In the genomic region with DNA sequence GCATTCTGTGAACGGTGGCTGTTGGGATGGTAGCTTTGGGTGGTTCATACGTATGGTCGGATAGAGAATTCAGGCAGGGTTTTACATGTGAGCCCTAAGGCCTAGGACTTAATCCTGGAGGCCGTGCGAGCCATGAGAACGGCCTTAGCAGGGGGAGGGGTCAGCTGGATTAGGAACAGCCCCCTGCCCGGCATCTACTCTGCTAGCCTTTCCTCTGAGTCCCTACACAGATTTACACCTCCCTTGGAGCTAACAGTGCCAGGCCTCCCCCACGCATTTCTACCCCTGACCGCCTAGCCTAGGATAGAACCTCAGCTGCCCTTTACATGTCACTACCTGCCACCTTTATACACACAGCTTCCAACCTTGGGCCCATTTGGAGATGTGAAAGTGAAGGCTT, we compare ENCODE assay signal across 21 cellular contexts. TPM values are rescaled to one million over a fixed set of nuclear protein-coding genes. Genes with fewer than 3 reads are reported as not detected.
A peak's percentile ranks its signal among the peaks of the same experiment; 100 is the strongest.
DNase-seq lines count a peak whose midpoint lies in the region; ATAC-seq and TF ChIP-seq lines count a peak whose summit lies in the region.
"Had no signal": no experiment of that assay in that cellular context is flagged by ENCODE, and none has a peak within 500 bp of the region (broad histone marks: within the 10 kb centered on the region; RNA-seq: fewer than 3 reads in every experiment).

No MANE protein-coding gene starts in this region.

- H3K36me3 ChIP-seq in HEK293 (ENCODE audit: control insufficient read depth in 2 of 2, insufficient read depth in 1 of 2, low read length in 2 of 2) (peaks cover 0 to 40% of the 10 kb centered on the region in 2 experiments; a peak in 1 of 3 replicates), neural progenitor cell (no peaks in the 10 kb centered on the region)
- H3K36me3 ChIP-seq in naive thymus-derived CD4-positive, alpha-beta T cell (ENCODE audit: control insufficient read depth in 2 of 3, insufficient read depth in 3 of 3, low read length in 3 of 3), result peaks cover 0 to 13% (median 0%) of the 10 kb centered on the region in 3 experiments

- H3K36me3 Mint-ChIP-seq in neural progenitor cell, result peaks cover 4% of the 10 kb centered on the region
- peaks cover 0 to 6% (median 0%) of the 10 kb centered on the region in 5 donors for H3K36me3 Mint-ChIP-seq in naive thymus-derived CD4-positive, alpha-beta T cell
- H3K36me3 Mint-ChIP-seq: CD4-positive, CD25-positive, alpha-beta regulatory T cell had no signal

- intact Hi-C loops in naive thymus-derived CD4-positive, alpha-beta T cell (cut with micrococcal nuclease), result no loop called here

- no peak overlapping the region for H2AFZ ChIP-seq in neural progenitor cell (replicated peaks)
- H2AFZ ChIP-seq: GM23248 had no signal

- no peaks in the 10 kb centered on the region for H4K20me1 ChIP-seq in neural progenitor cell (ENCODE audit: low read depth)

- no peak overlapping the region for H3K4me2 ChIP-seq in neural progenitor cell
- H3K4me2 ChIP-seq: BLaER1 had no signal

- H3K4me1 ChIP-seq in HEK293 (ENCODE audit: control insufficient read depth, insufficient read depth, low read length) (no peaks in the 10 kb centered on the region), neural progenitor cell (no peaks in the 10 kb centered on the region)
- H3K4me1 ChIP-seq in naive thymus-derived CD4-positive, alpha-beta T cell (ENCODE audit: control insufficient read depth in 2 of 2, insufficient read depth in 2 of 2, low read length in 2 of 2), result no peaks in the 10 kb centered on the region
- H3K4me1 ChIP-seq: BLaER1, Caco-2 had no signal

- H3K27me3 ChIP-seq in neural progenitor cell, result no peaks in the 10 kb centered on the region
- H3K27me3 ChIP-seq in naive thymus-derived CD4-positive, alpha-beta T cell (ENCODE audit: control insufficient read depth in 2 of 2, insufficient read depth in 2 of 2, low read length in 2 of 2), result no peaks in the 10 kb centered on the region

- H3K27ac Mint-ChIP-seq in neural progenitor cell, result no peak overlapping the region
- H3K27ac Mint-ChIP-seq in naive thymus-derived CD4-positive, alpha-beta T cell, result no peak overlapping the region
- H3K27ac Mint-ChIP-seq: B cell; CD8-positive, alpha-beta T cell; H9; HFFc6 had no signal

- H3F3A ChIP-seq in neural progenitor cell (ENCODE audit: low read depth), result no peaks in the 10 kb centered on the region

- H3K4me3 Mint-ChIP-seq in neural progenitor cell, result no peak overlapping the region
- H3K4me3 Mint-ChIP-seq in naive thymus-derived CD4-positive, alpha-beta T cell, result no peak overlapping the region
- H3K4me3 Mint-ChIP-seq: B cell; CD4-positive, CD25-positive, alpha-beta regulatory T cell; CD8-positive, alpha-beta T cell; H9; HFFc6 had no signal

- H3K9ac ChIP-seq in neural progenitor cell, result no peak overlapping the region
- H3K9ac ChIP-seq: BLaER1, GM23248 had no signal

- H3K4me1 Mint-ChIP-seq in neural progenitor cell, result no peaks in the 10 kb centered on the region
- peaks cover 0 to under 1% (median 0%) of the 10 kb centered on the region in 7 donors for H3K4me1 Mint-ChIP-seq in naive thymus-derived CD4-positive, alpha-beta T cell
- H3K4me1 Mint-ChIP-seq: B cell, H9 had no signal

- POLR2A ChIA-PET in HEK293 (lab: Yijun Ruan, JAX), result no interaction called here
- POLR2A ChIA-PET in naive thymus-derived CD4-positive, alpha-beta T cell (lab: Charles Lee), result interaction anchor here (2.0 kb wide), 1 partner anchor 13 kb away, joined by 5 read pairs; the partner anchor contains the start of gene WDR45

- TF ChIP-seq CTCF in GM20000 (IDR thresholded peaks at IDR 0.05; ENCODE audit: extremely low read depth, missing control alignments), result no peak
- TF ChIP-seq CTCF in HEK293 (tag by site-specific recombination; IDR thresholded peaks at IDR 0.05), result no peak
- no peak for TF ChIP-seq CTCF in neural progenitor cell (IDR thresholded peaks at IDR 0.05)

- no peaks in the 10 kb centered on the region for H3K9me3 ChIP-seq in HEK293 (ENCODE audit: control insufficient read depth, insufficient read depth, low read depth, low read length)
- H3K9me3 ChIP-seq in neural progenitor cell (ENCODE audit: low read depth), result no peaks in the 10 kb centered on the region
- H3K9me3 ChIP-seq in naive thymus-derived CD4-positive, alpha-beta T cell (ENCODE audit: control insufficient read depth in 2 of 3, low read length in 3 of 3), result no peaks in the 10 kb centered on the region
- H3K9me3 ChIP-seq: BLaER1, Caco-2 had no signal

- peak; percentile 3 for DNase-seq in GM20000 (ENCODE audit: low spot score)
- peak; percentile 24 for DNase-seq in neural progenitor cell (ENCODE audit: low spot score)
- no peak for DNase-seq in NCI-H1694 (lab: John Stamatoyannopoulos, UW)
- no peak for DNase-seq in naive thymus-derived CD4-positive, alpha-beta T cell
- DNase-seq in activated CD4-positive, alpha-beta T cell treated with anti-CD3 and anti-CD28 coated beads, Interleukin-2, amount 50 U/mL, for 48 hours, result no peak
- DNase-seq: Caco-2; CD4-positive, CD25-positive, alpha-beta regulatory T cell; CD8-positive, alpha-beta T cell; DMS153; DND-41; GDM1; GM23248; H9; HFFc6 had no signal

- H3K27me3 Mint-ChIP-seq in neural progenitor cell (ENCODE audit: insufficient read depth, low read depth), result peaks cover 11% of the 10 kb centered on the region
- H3K27me3 Mint-ChIP-seq in naive thymus-derived CD4-positive, alpha-beta T cell, result no peaks in the 10 kb centered on the region
- H3K27me3 Mint-ChIP-seq: B cell; CD4-positive, CD25-positive, alpha-beta regulatory T cell had no signal

- H3K27ac ChIP-seq in HEK293 (ENCODE audit: extremely low read depth, low read depth, low read length) (no peak overlapping the region), neural progenitor cell (no peak overlapping the region)
- H3K27ac ChIP-seq in naive thymus-derived CD4-positive, alpha-beta T cell (ENCODE audit: low read depth, low read length), result no peak overlapping the region
- H3K27ac ChIP-seq: BLaER1, C4-2B, GM23248 had no signal

- peaks cover 17% of the 10 kb centered on the region for H3K9me3 Mint-ChIP-seq in neural progenitor cell
- no peaks in the 10 kb centered on the region for H3K9me3 Mint-ChIP-seq in naive thymus-derived CD4-positive, alpha-beta T cell
- H3K9me3 Mint-ChIP-seq: CD4-positive, CD25-positive, alpha-beta regulatory T cell; CD8-positive, alpha-beta T cell; HFFc6 had no signal

- no peak for ATAC-seq in naive thymus-derived CD4-positive, alpha-beta T cell
- ATAC-seq: CD8-positive, alpha-beta T cell; GM12878; HCT116 had no signal

- CTCF ChIA-PET in HEK293 (lab: Yijun Ruan, JAX), result no interaction called here
- CTCF ChIA-PET in naive thymus-derived CD4-positive, alpha-beta T cell (lab: Charles Lee), result no interaction called here

- no peaks in the 10 kb centered on the region for H3K79me2 ChIP-seq in neural progenitor cell (ENCODE audit: low read depth)

- H3K4me3 ChIP-seq in HEK293 (ENCODE audit: low read depth, low read length), result no peak overlapping the region
- H3K4me3 ChIP-seq in neural progenitor cell, result no peak overlapping the region
- H3K4me3 ChIP-seq in naive thymus-derived CD4-positive, alpha-beta T cell (ENCODE audit: low read length), result no peak overlapping the region
- H3K4me3 ChIP-seq: BLaER1, GM12878, GM23248 had no signal

TF ChIP-seq in HEK293, 187 proteins besides CTCF, POLR2A, EP300 and RAD21:
- TF ChIP-seq ZNF341 (tag by site-specific recombination; IDR thresholded peaks at IDR 0.05; ENCODE audit: low read depth) (peak; percentile 84), ZNF221 (tag by site-specific recombination; IDR thresholded peaks at IDR 0.05; ENCODE audit: borderline replicate concordance) (no peak)

RNA-seq across cellular contexts. Expression of gene PRAF2, which starts 7.1 kb away (rescaled TPM):
- 0.30 and 11.0 TPM in 2 replicates for total RNA-seq in neural progenitor cell (ENCODE audit: low replicate concordance)
- total RNA-seq in naive thymus-derived CD4-positive, alpha-beta T cell, result 10 to 100 TPM; 15.9 to 28.3 (median 20.4) TPM
- 10 to 100 TPM; 46.1 to 56.4 TPM for polyA plus RNA-seq in naive thymus-derived CD4-positive, alpha-beta T cell

RNA-seq across cellular contexts. Expression of gene CCDC120, which starts 7.9 kb away (rescaled TPM):
- 1.1 and 3.1 TPM in 2 replicates for total RNA-seq in neural progenitor cell (ENCODE audit: low replicate concordance)
- 10 to 100 TPM in 4 of 5 experiments, 1 to 10 TPM in 1; 7.6 to 15.1 (median 11.3) TPM for total RNA-seq in naive thymus-derived CD4-positive, alpha-beta T cell
- polyA plus RNA-seq in naive thymus-derived CD4-positive, alpha-beta T cell, result 1 to 10 TPM; 1.3 to 1.6 TPM
- total RNA-seq: A172 had no signal

RNA-seq across cellular contexts. Expression of gene WDR45, which starts 13.0 kb away (rescaled TPM):
- 19.7 and 22.2 TPM in 2 replicates for total RNA-seq in neural progenitor cell (ENCODE audit: low replicate concordance)
- 100 to 1,000 TPM in 2 of 5 experiments, 10 to 100 TPM in 3; 51.4 to 115 (median 80.0) TPM for total RNA-seq in naive thymus-derived CD4-positive, alpha-beta T cell
- polyA plus RNA-seq in naive thymus-derived CD4-positive, alpha-beta T cell, result 10 to 100 TPM; 38.3 to 54.2 TPM

RNA-seq across cellular contexts. Expression of gene TFE3, which starts 23.5 kb away (rescaled TPM):
- 7.9 and 25.6 TPM in 2 replicates for total RNA-seq in neural progenitor cell (ENCODE audit: low replicate concordance)
- total RNA-seq in naive thymus-derived CD4-positive, alpha-beta T cell, result 10 to 100 TPM; 26.2 to 54.2 (median 30.5) TPM
- 1 to 10 TPM; 2.2 to 4.3 TPM for polyA plus RNA-seq in naive thymus-derived CD4-positive, alpha-beta T cell

RNA-seq across cellular contexts. Expression of gene GPKOW, which starts 56.8 kb away (rescaled TPM):
- total RNA-seq in neural progenitor cell (ENCODE audit: low replicate concordance), result 11.2 and 20.6 TPM in 2 replicates
- total RNA-seq in naive thymus-derived CD4-positive, alpha-beta T cell, result 10 to 100 TPM; 11.3 to 30.9 (median 18.9) TPM
- polyA plus RNA-seq in naive thymus-derived CD4-positive, alpha-beta T cell, result 10 to 100 TPM; 30.7 to 42.4 TPM

Comparison
In these comparisons a context has a peak if more than half of its experiments do, and no peak if none do; other contexts are left out.
1. DNase-seq: peak in GM20000 (single experiment) and neural progenitor cell (single experiment); none in NCI-H1694 (single experiment), naive thymus-derived CD4-positive, alpha-beta T cell (0 of 9) and activated CD4-positive, alpha-beta T cell treated with anti-CD3 and anti-CD28 coated beads, Interleukin-2, amount 50 U/mL, for 48 hours (0 of 2).